ENCODE assay signal across 24 cellular contexts in the genomic region with DNA sequence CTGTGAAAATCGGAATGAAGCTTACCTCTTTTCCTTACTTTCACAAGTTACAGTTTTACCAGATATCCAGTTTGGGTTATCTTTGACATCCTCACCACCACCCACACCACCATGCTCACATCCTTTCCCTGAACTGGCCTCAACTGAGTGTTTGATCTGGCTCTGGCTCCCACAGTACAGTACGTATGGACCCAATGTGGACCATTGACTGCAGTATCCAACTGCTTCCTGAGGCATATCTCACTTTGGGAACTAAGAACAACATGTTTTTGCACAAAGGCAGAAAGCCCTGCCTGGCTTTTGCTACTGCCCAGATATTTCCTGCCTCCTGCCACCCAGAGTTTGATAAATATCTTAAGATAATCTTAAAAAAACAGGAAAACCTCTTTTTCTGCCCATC.
DNase-seq lines count a peak whose midpoint lies in the region; ATAC-seq, FAIRE-seq and TF ChIP-seq lines count a peak whose summit lies in the region.
"Had no signal": no experiment of that assay in that cellular context is flagged by ENCODE, and none has a peak within 500 bp of the region (broad histone marks: within the 10 kb centered on the region; RNA-seq: fewer than 3 reads in every experiment).

No MANE protein-coding gene starts in this region.

- H3K79me2 ChIP-seq in endothelial cell of umbilical vein (ENCODE audit: control insufficient read depth, insufficient read depth, low read length), result no peaks in the 10 kb centered on the region

- POLR2A ChIA-PET in endothelial cell of umbilical vein (lab: Charles Lee), result no interaction called here

- H3K27ac ChIP-seq in endothelial cell of umbilical vein (ENCODE audit: insufficient read depth, low read depth, low read length) (no peak overlapping the region), lower lobe of right lung (no peak overlapping the region)
- H3K27ac ChIP-seq: 22Rv1, GM23248, SJSA1 had no signal

- intact Hi-C loops in endothelial cell of umbilical vein (cut with micrococcal nuclease), result no loop called here
- intact Hi-C loops in lower lobe of right lung (cut with DNase I), result no loop called here

- CTCF ChIA-PET in endothelial cell of umbilical vein (lab: Charles Lee), result no interaction called here

- H3K9me3 ChIP-seq in endothelial cell of umbilical vein (replicated peaks; ENCODE audit: control insufficient read depth, insufficient read depth, low read length), result no peaks in the 10 kb centered on the region
- H3K9me3 ChIP-seq in lower lobe of right lung, result no peaks in the 10 kb centered on the region
- H3K9me3 ChIP-seq: SJSA1 had no signal

- peak; percentile 19 for DNase-seq in DMS53 (lab: John Stamatoyannopoulos, UW)
- no peak for DNase-seq in DMS53 treated with DMSO at 0.1 percent for 48 hours (lab: John Stamatoyannopoulos, UW; ENCODE audit: unreplicated experiment)
- DNase-seq in endothelial cell of umbilical vein (ENCODE audit: low read depth, low spot score), result peak; percentile 52
- no peak for DNase-seq in urothelium cell line (ENCODE audit: low spot score)
- no peak for DNase-seq in lower lobe of right lung
- no peak for DNase-seq in NCI-H748 (lab: John Stamatoyannopoulos, UW; ENCODE audit: unreplicated experiment)
- DNase-seq: CD8-positive, alpha-beta memory T cell; DMS 273 treated with DMSO at 0.1 percent for 48 hours; DND-41; GM23248; H7; KBM-7; MV-4-11; NCI-H1105; NCI-H1436 treated with DMSO at 0.1 percent for 48 hours; NCI-H187 treated with DMSO at 0.1 percent for 48 hours; NCI-H446; NCI-H526 had no signal

- dilution Hi-C loops in endothelial cell of umbilical vein (cut with MboI; ENCODE audit: extremely low pct_ligation_motif_present, low sequenced_read_pairs), result no loop called here

- H3K9ac ChIP-seq in endothelial cell of umbilical vein (replicated peaks; ENCODE audit: extremely low read depth, insufficient read depth, low read length), result no peak overlapping the region
- H3K9ac ChIP-seq: GM23248 had no signal

- FAIRE-seq in endothelial cell of umbilical vein (lab: Jason Lieb, UNC) (no peak), urothelium cell line (lab: Jason Lieb, UNC) (peak; percentile 50)
- FAIRE-seq: GM18507 had no signal

- H3K27me3 ChIP-seq in endothelial cell of umbilical vein (ENCODE audit: control insufficient read depth in 2 of 2, insufficient read depth in 2 of 2, low read length in 2 of 2) (no peaks in the 10 kb centered on the region), lower lobe of right lung (ENCODE audit: low read depth) (no peaks in the 10 kb centered on the region)
- H3K27me3 ChIP-seq: SJSA1 had no signal

- no peak for ATAC-seq in SK-N-SH treated with all-trans-retinoic acid at 6 μM for 48 hours
- no peak for ATAC-seq in lower lobe of right lung
- no peak for ATAC-seq in HG02759 (IDR thresholded peaks at IDR 0.05; ENCODE audit: unreplicated experiment)
- ATAC-seq: Right ventricle myocardium inferior had no signal

- no peaks in the 10 kb centered on the region for H3K9me1 ChIP-seq in endothelial cell of umbilical vein (replicated peaks; ENCODE audit: control insufficient read depth, extremely low read depth, insufficient read depth, low read length)

- H3K4me2 ChIP-seq in endothelial cell of umbilical vein (ENCODE audit: insufficient read depth, low read length), result no peak overlapping the region

- H3K36me3 ChIP-seq in endothelial cell of umbilical vein (ENCODE audit: control insufficient read depth in 2 of 2, extremely low read depth in 1 of 2, insufficient read depth in 2 of 2, low read length in 2 of 2) (no peaks in the 10 kb centered on the region), lower lobe of right lung (no peaks in the 10 kb centered on the region)
- H3K36me3 ChIP-seq: SJSA1 had no signal

- H4K20me1 ChIP-seq in endothelial cell of umbilical vein (replicated peaks; ENCODE audit: control insufficient read depth, extremely low read depth, insufficient read depth, low read length), result no peaks in the 10 kb centered on the region

- H2AFZ ChIP-seq in endothelial cell of umbilical vein (ENCODE audit: low read depth, low read length), result peak overlapping the region; percentile 23
- H2AFZ ChIP-seq: GM23248 had no signal

- TF ChIP-seq POLR2A in endothelial cell of umbilical vein (IDR thresholded peaks at IDR 0.05; ENCODE audit: low read depth, low read length), result no peak

- H3K4me3 ChIP-seq in endothelial cell of umbilical vein (replicated peaks in 1 of 3; ENCODE audit: insufficient read depth in 1 of 3, low read depth in 1 of 3, low read length in 3 of 3) (no peak overlapping the region), lower lobe of right lung (no peak overlapping the region)
- H3K4me3 ChIP-seq: GM23248, SJSA1 had no signal

- H3K4me1 ChIP-seq in endothelial cell of umbilical vein (ENCODE audit: control insufficient read depth, extremely low read depth, insufficient read depth, low read length), result peaks cover 3% of the 10 kb centered on the region
- H3K4me1 ChIP-seq in lower lobe of right lung, result no peaks in the 10 kb centered on the region
- H3K4me1 ChIP-seq: SJSA1 had no signal

- TF ChIP-seq CTCF in endothelial cell of umbilical vein (IDR thresholded peaks at IDR 0.05; ENCODE audit: extremely low read depth in 1 of 2, insufficient read depth in 1 of 2, low read depth in 1 of 2, low read length in 2 of 2), result no peak
- no peak for TF ChIP-seq CTCF in lower lobe of right lung (IDR thresholded peaks at IDR 0.05)

- no TSS peak for BruUV-seq in endothelial cell of umbilical vein (replicated peaks; lab: Mats Ljungman, UMichigan)

TF ChIP-seq in SK-N-SH treated with all-trans-retinoic acid at 6 μM for 48 hours, 23 proteins besides CTCF, POLR2A, EP300 and RAD21:
- TF ChIP-seq ZC3H10 (CRISPR knock-in tag; IDR thresholded peaks at IDR 0.05) (no peak), TCF4 (CRISPR knock-in tag; IDR thresholded peaks at IDR 0.05; ENCODE audit: borderline replicate concordance) (peak; percentile 63; the same call in 1 of the 2 replicates)
TF ChIP-seq in SK-N-SH treated with all-trans-retinoic acid at 6 μM for 48 hours: peak in this region for 1.

TF ChIP-seq in endothelial cell of umbilical vein, 7 proteins besides CTCF, POLR2A, EP300 and RAD21:
- TF ChIP-seq EZH2 (IDR thresholded peaks at IDR 0.05; ENCODE audit: borderline replicate concordance, low read depth, low read length, severe bottlenecking), result no peak
- TF ChIP-seq JUN (IDR thresholded peaks at IDR 0.05; ENCODE audit: borderline replicate concordance, insufficient read depth, insufficient read length, low read depth), result no peak
- no peak for TF ChIP-seq POLR2AphosphoS5 (IDR thresholded peaks at IDR 0.05; ENCODE audit: insufficient read depth, low read depth, low read length)
- TF ChIP-seq GATA2 (IDR thresholded peaks at IDR 0.05; ENCODE audit: insufficient read depth, insufficient read length, low read depth, low read length), result no peak
- no peak for TF ChIP-seq MYC (IDR thresholded peaks at IDR 0.05; ENCODE audit: low read depth, low read length)
- no peak for TF ChIP-seq FOS (IDR thresholded peaks at IDR 0.05; ENCODE audit: borderline replicate concordance, insufficient read depth, low read length)
- TF ChIP-seq, protein P1, sequence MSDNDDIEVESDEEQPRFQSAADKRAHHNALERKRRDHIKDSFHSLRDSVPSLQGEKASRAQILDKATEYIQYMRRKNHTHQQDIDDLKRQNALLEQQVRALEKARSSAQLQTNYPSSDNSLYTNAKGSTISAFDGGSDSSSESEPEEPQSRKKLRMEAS (IDR thresholded peaks at IDR 0.05; ENCODE audit: insufficient read depth, insufficient read length), result no peak

Comparison
In these comparisons a context has a peak if more than half of its experiments do, and no peak if none do; other contexts are left out.
1. DNase-seq: peak in DMS53 (single experiment) and endothelial cell of umbilical vein (single experiment); none in DMS53 treated with DMSO at 0.1 percent for 48 hours (single experiment), urothelium cell line (single experiment), lower lobe of right lung (single experiment) and NCI-H748 (single experiment).